Comparison of ENCODE assay signal across 25 cellular contexts in the genomic region with DNA sequence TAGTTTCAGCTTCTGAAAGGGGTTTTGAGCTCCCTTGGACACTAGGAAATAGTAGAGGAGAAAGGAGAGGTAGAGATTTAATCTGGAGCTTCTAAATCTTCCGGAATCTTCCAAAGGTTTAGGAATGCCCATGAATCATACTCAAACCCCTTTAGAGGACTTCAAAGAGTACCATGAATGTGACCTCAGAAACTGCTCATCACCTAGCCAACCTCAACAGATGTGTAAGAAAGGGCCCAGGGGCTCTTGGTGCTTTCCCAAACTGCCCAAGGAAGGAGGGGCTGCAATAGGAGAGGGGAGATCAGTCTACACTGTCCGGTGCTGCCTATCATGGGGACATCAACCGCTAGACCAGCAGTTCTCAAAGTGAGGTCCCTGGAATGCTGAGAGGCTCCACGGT.
DNase-seq lines count a peak whose midpoint lies in the region; ATAC-seq, FAIRE-seq and TF ChIP-seq lines count a peak whose summit lies in the region.
"Had no signal": no experiment of that assay in that cellular context is flagged by ENCODE, and none has a peak within 500 bp of the region (broad histone marks: within the 10 kb centered on the region; RNA-seq: fewer than 3 reads in every experiment).

No MANE protein-coding gene starts in this region.

- H3K36me3 ChIP-seq in GM12878 (ENCODE audit: control insufficient read depth in 2 of 2, insufficient read depth in 2 of 2, low read length in 1 of 2) (peaks cover 1 to 11% of the 10 kb centered on the region in 2 experiments; a peak in 3 of 4 replicates), mesendoderm (ENCODE audit: control insufficient read depth, insufficient read depth, low read length) (no peaks in the 10 kb centered on the region), thyroid gland (no peaks in the 10 kb centered on the region)

- RAD21 ChIA-PET in GM12878 (lab: Charles Lee; ENCODE audit: unreplicated experiment), result no interaction called here

- H4K5ac ChIP-seq in mesendoderm (ENCODE audit: low read length), result no peak overlapping the region

- no peak overlapping the region for H2BK120ac ChIP-seq in mesendoderm (ENCODE audit: low read depth, low read length)

- no TSS peak for BruUV-seq in GM12878 (replicated peaks; lab: Mats Ljungman, UMichigan)

- H3K4me1 ChIP-seq in GM12878 (ENCODE audit: control insufficient read depth, insufficient read depth, low read length) (peaks cover 37% of the 10 kb centered on the region), mesendoderm (ENCODE audit: control insufficient read depth, low read depth, low read length) (peaks cover 3% of the 10 kb centered on the region), thyroid gland (peaks cover 74 to 79% of the 10 kb centered on the region in 2 donors)

- H3K27ac ChIP-seq in GM12878 (ENCODE audit: control insufficient read depth, insufficient read depth) (0 out of 2 replicates have a peak overlapping the region, but pooled peaks have one; percentile 7), mesendoderm (ENCODE audit: low read depth, low read length) (no peak overlapping the region), thyroid gland (peak overlapping the region; percentile 98 to 99 (median 98))
- H3K27ac ChIP-seq: BLaER1 treated with 17β-estradiol and CSF1 and Interleukin-3, amounts not matched to agents 10 nM and 100 nM had no signal

- intact Hi-C loops in GM12878 (cut with micrococcal nuclease; ENCODE audit: unreplicated experiment) (no loop called here), thyroid gland (cut with DNase I) (no loop called here)

- POLR2A ChIA-PET in GM12878 (lab: Charles Lee), result no interaction called here

- no peak overlapping the region for H3K4me2 ChIP-seq in GM12878 (ENCODE audit: control insufficient read depth, insufficient read depth)
- H3K4me2 ChIP-seq in mesendoderm (ENCODE audit: low read length), result no peak overlapping the region
- H3K4me2 ChIP-seq: A549; BLaER1 treated with 17β-estradiol and CSF1 and Interleukin-3, amounts not matched to agents 10 nM and 100 nM had no signal

- DNase-seq in MV-4-11 (lab: John Stamatoyannopoulos, UW) (peak; percentile 5), GM12878 (ENCODE audit: low read depth, low spot score) (no peak), mesendoderm (peak; percentile 25), thyroid gland (no peak), kidney glomerular epithelial cell (lab: John Stamatoyannopoulos, UW) (no peak), superior temporal gyrus (ENCODE audit: extremely low spot score) (no peak)
- DNase-seq: AML-193; CD4-positive, alpha-beta T cell; KG1; MM.1S; NCI-H1048; NCI-H1417; NCI-H1694; NCI-H2081; NCI-H226; NCI-H510A; NCI-H748 treated with DMSO at 0.1 percent for 48 hours had no signal

- no peak overlapping the region for H4K8ac ChIP-seq in mesendoderm (ENCODE audit: low read depth, low read length)

- WGBS in GM12878 (ENCODE audit: insufficient coverage, insufficient replicate concordance, low lambda C conversion rate, missing lambda C conversion rate), result 69% methylated on average over 4 of the region's 4 CpGs
- no CpG with 5 or more reads among the region's 4 CpGs for WGBS in mesendoderm (ENCODE audit: extremely low coverage, insufficient coverage, low lambda C conversion rate)
- 72 to 81% methylated on average over 4 of the region's 4 CpGs for WGBS in thyroid gland, 2 donors

- no peak overlapping the region for H3K23ac ChIP-seq in mesendoderm (ENCODE audit: low read length)

- H3K79me2 ChIP-seq in GM12878 (ENCODE audit: control insufficient read depth, insufficient read depth, low read length) (peaks cover 28% of the 10 kb centered on the region), mesendoderm (ENCODE audit: control insufficient read depth, insufficient read depth, low read length) (peaks cover 4% of the 10 kb centered on the region)

- no peak for TF ChIP-seq CTCF in GM12878 (IDR thresholded peaks at IDR 0.05 in 2 of 3, conservative IDR thresholded peaks at IDR 0.05 in 1 of 3; ENCODE audit: control insufficient read depth in 2 of 3, extremely low read depth in 1 of 3, insufficient read depth in 1 of 3, low read depth in 3 of 3, low read length in 3 of 3)
- no peak for TF ChIP-seq CTCF in thyroid gland (IDR thresholded peaks at IDR 0.05)

- H3K4ac ChIP-seq in mesendoderm (ENCODE audit: low read depth, low read length), result no peak overlapping the region

- SMC1A ChIA-PET in GM12878 (lab: Charles Lee; ENCODE audit: uncharacterized antibody, unreplicated experiment), result interaction anchor here (1.0 to 1.6 kb wide), 3 partner anchors 8 to 68 kb away, joined by 3 to 6 read pairs (median 3); no protein-coding TSS in a partner anchor

- no peak overlapping the region for H2BK15ac ChIP-seq in mesendoderm (replicated peaks; ENCODE audit: low read depth)

- H3K9ac ChIP-seq in GM12878 (ENCODE audit: control insufficient read depth, insufficient read depth, low read length) (no peak overlapping the region), mesendoderm (ENCODE audit: low read length) (no peak overlapping the region)
- H3K9ac ChIP-seq: BLaER1 treated with 17β-estradiol and CSF1 and Interleukin-3, amounts not matched to agents 10 nM and 100 nM had no signal

- no peak overlapping the region for H2AFZ ChIP-seq in GM12878 (ENCODE audit: control insufficient read depth, low read depth, low read length)

- no peak overlapping the region for H3K18ac ChIP-seq in mesendoderm (ENCODE audit: low read length)

- no peak overlapping the region for H3K4me3 ChIP-seq in GM12878
- H3K4me3 ChIP-seq in mesendoderm (ENCODE audit: low read length), result no peak overlapping the region
- no peak overlapping the region for H3K4me3 ChIP-seq in thyroid gland (replicated peaks in 1 of 3)
- H3K4me3 ChIP-seq: A549; BLaER1 treated with 17β-estradiol and CSF1 and Interleukin-3, amounts not matched to agents 10 nM and 100 nM had no signal

- H4K20me1 ChIP-seq in GM12878 (ENCODE audit: control insufficient read depth, insufficient read depth), result no peaks in the 10 kb centered on the region

- no peak overlapping the region for H2BK5ac ChIP-seq in mesendoderm (ENCODE audit: low read length)

- no peak for FAIRE-seq in GM12878 (lab: Jason Lieb, UNC)
- FAIRE-seq: A549, D721Med, HTR-8/SVneo, RCC 7860 had no signal

- H3K79me1 ChIP-seq in mesendoderm (ENCODE audit: low read length), result no peaks in the 10 kb centered on the region

- in situ Hi-C loops in GM12878 (cut with MboI), result no loop called here

- H3K27me3 ChIP-seq in GM12878 (replicated peaks in 1 of 2; ENCODE audit: control insufficient read depth in 2 of 2, insufficient read depth in 2 of 2, low read length in 1 of 2), result no peaks in the 10 kb centered on the region
- no peaks in the 10 kb centered on the region for H3K27me3 ChIP-seq in mesendoderm (ENCODE audit: insufficient read depth, low read length, poor library complexity)
- no peaks in the 10 kb centered on the region for H3K27me3 ChIP-seq in thyroid gland
- H3K27me3 ChIP-seq: BLaER1 treated with 17β-estradiol and CSF1 and Interleukin-3, amounts not matched to agents 10 nM and 100 nM had no signal

- TF ChIP-seq EP300 in GM12878 (IDR thresholded peaks at IDR 0.05; ENCODE audit: borderline replicate concordance in 1 of 2, control insufficient read depth in 1 of 2, low read depth in 2 of 2, low read length in 2 of 2), result no peak

- TF ChIP-seq POLR2A in GM12878 (IDR thresholded peaks at IDR 0.05; ENCODE audit: low read depth, low read length), result no peak
- no peak for TF ChIP-seq POLR2A in thyroid gland (IDR thresholded peaks at IDR 0.05)

- CTCF ChIA-PET in GM12878 (lab: Yijun Ruan, JAX), result interaction anchor here (1.2 kb wide), 1 partner anchor 55 kb away, joined by 3 read pairs; no protein-coding TSS in a partner anchor

- H3K9me3 ChIP-seq in GM12878 (replicated peaks; ENCODE audit: control insufficient read depth, insufficient read depth, low read length) (no peaks in the 10 kb centered on the region), thyroid gland (no peaks in the 10 kb centered on the region)
- H3K9me3 ChIP-seq: A549; BLaER1 treated with 17β-estradiol and CSF1 and Interleukin-3, amounts not matched to agents 10 nM and 100 nM had no signal

- no peak overlapping the region for H3K56ac ChIP-seq in mesendoderm (ENCODE audit: low read length)

- ATAC-seq in GM12878, result peak; percentile 4; the same call in 1 of the 3 replicates
- no peak for ATAC-seq in GM18907 (IDR thresholded peaks at IDR 0.05; ENCODE audit: unreplicated experiment)
- no peak for ATAC-seq in HG02840 (IDR thresholded peaks at IDR 0.05; ENCODE audit: low FRiP score, unreplicated experiment)
- ATAC-seq: A549, SK-N-SH treated with all-trans-retinoic acid at 6 μM for 48 hours had no signal

- no peak overlapping the region for H2AK5ac ChIP-seq in mesendoderm (ENCODE audit: low read length)

- TF ChIP-seq RAD21 in GM12878 (IDR thresholded peaks at IDR 0.05; ENCODE audit: insufficient read depth, low read depth, low read length), result no peak

TF ChIP-seq in GM12878, 131 proteins besides CTCF, POLR2A, EP300 and RAD21 (continues in another document):
- TF ChIP-seq ETV6 (conservative IDR thresholded peaks at IDR 0.05 in 1 of 2, IDR thresholded peaks at IDR 0.05 in 1 of 2; ENCODE audit: borderline replicate concordance in 1 of 2, low read depth in 1 of 2), result no peak
- no peak for TF ChIP-seq KDM1A (IDR thresholded peaks at IDR 0.05; ENCODE audit: borderline replicate concordance)
- no peak for TF ChIP-seq ZZZ3 (IDR thresholded peaks at IDR 0.05; ENCODE audit: control insufficient read depth, insufficient read length, low read depth)
- TF ChIP-seq EGR1 (IDR thresholded peaks at IDR 0.05; ENCODE audit: borderline replicate concordance in 1 of 2, low read depth in 2 of 2, low read length in 2 of 2), result no peak
- TF ChIP-seq SUPT20H (IDR thresholded peaks at IDR 0.05; ENCODE audit: borderline replicate concordance, control insufficient read depth, low read depth, low read length), result no peak
- TF ChIP-seq MYB (IDR thresholded peaks at IDR 0.05; ENCODE audit: borderline replicate concordance, low read depth, low read length), result no peak
- TF ChIP-seq MTA3 (IDR thresholded peaks at IDR 0.05; ENCODE audit: borderline replicate concordance, low read length), result no peak
- TF ChIP-seq, protein P1, sequence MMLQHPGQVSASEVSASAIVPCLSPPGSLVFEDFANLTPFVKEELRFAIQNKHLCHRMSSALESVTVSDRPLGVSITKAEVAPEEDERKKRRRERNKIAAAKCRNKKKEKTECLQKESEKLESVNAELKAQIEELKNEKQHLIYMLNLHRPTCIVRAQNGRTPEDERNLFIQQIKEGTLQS (IDR thresholded peaks at IDR 0.05; ENCODE audit: borderline replicate concordance, extremely low read depth, low read depth, low read length), result no peak
- TF ChIP-seq CEBPB (IDR thresholded peaks at IDR 0.05; ENCODE audit: borderline replicate concordance in 1 of 2, low read depth in 2 of 2, low read length in 2 of 2), result no peak
- no peak for TF ChIP-seq NFIC (IDR thresholded peaks at IDR 0.05; ENCODE audit: low read depth, low read length)
- TF ChIP-seq ZNF217 (IDR thresholded peaks at IDR 0.05), result no peak
- TF ChIP-seq EED (IDR thresholded peaks at IDR 0.05; ENCODE audit: low read depth), result 0 out of 2 replicates have a peak, but pooled peaks have one; percentile 16
- TF ChIP-seq RBBP5 (conservative IDR thresholded peaks at IDR 0.05), result no peak
- TF ChIP-seq SIX5 (IDR thresholded peaks at IDR 0.05; ENCODE audit: low read depth, low read length, severe bottlenecking), result no peak
- 0 out of 4 replicates have a peak, but pooled peaks of 1 of the 2 experiments have one; percentile 20 for TF ChIP-seq IKZF2 (IDR thresholded peaks at IDR 0.05)

Comparison
In these comparisons a context has a peak if more than half of its experiments do, and no peak if none do; other contexts are left out.
1. DNase-seq: peak in MV-4-11 (single experiment) and mesendoderm (single experiment); none in GM12878 (single experiment), thyroid gland (0 of 2), kidney glomerular epithelial cell (single experiment) and superior temporal gyrus (single experiment).